In the genomic region with DNA sequence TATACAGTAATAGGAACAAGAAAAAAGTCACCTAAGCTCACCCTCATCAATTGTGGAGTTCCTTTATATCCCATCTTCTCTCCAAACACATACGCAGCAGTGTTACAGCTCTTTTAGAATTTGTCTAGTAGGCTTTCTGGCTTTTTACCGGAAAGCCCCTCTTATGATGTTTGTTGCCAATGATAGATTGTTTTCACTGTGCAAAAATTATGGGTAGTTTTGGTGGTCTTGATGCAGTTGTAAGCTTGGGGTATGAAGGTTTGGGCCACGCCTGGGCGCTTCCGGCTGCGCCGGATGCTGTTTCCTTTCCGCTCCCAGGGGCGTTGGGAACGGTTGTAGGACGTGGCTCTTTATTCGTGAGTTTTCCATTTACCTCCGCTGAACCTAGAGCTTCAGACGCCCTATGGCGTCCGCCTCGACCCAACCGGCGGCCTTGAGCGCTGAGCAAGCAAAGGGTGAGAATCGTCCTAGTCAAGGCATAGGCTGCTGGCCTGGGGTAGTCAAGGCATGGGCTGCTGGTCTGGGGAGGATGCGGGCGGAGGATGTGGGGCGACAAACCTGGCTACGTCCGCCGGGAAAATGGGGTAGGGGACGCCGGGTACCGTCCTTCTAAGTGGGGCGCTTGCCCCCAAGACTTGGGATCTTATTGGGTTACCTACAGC, we compare ENCODE assay signal across 9 cellular contexts. TPM values are rescaled to one million over a fixed set of nuclear protein-coding genes. Genes with fewer than 3 reads are reported as not detected.
DNase-seq lines count a peak whose midpoint lies in the region; ATAC-seq lines count a peak whose summit lies in the region.
"Had no signal": no experiment of that assay in that cellular context is flagged by ENCODE, and none has a peak within 500 bp of the region (broad histone marks: within the 10 kb centered on the region; RNA-seq: fewer than 3 reads in every experiment).

A gene with protein sequence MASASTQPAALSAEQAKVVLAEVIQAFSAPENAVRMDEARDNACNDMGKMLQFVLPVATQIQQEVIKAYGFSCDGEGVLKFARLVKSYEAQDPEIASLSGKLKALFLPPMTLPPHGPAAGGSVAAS (plus strand): TSS at position 304 of the 662 bp plus-strand sequence. CDS start 100 bp downstream, at position 404.
A gene (plus strand): TSS at position 98 of the 662 bp plus-strand sequence.

- H3K4me2 ChIP-seq in BLaER1 treated with 17β-estradiol and CSF1 and Interleukin-3, amounts not matched to agents 10 nM and 100 nM: peak within 1 kb of the TSS; percentile 87 to 100 (median 97)

- peaks cover 5 to 38% (median 30%) of the 10 kb centered on the region in 11 experiments; a peak in 20 of 22 replicates for H3K36me3 ChIP-seq in BLaER1 treated with 17β-estradiol and CSF1 and Interleukin-3, amounts not matched to agents 10 nM and 100 nM

- peak; percentile 89 for DNase-seq in NCI-H460 (ENCODE audit: extremely low read depth, low read depth)
- peak; percentile 67 for DNase-seq in activated CD4-positive, alpha-beta T cell treated with anti-CD3 and anti-CD28 coated beads for 1 hour
- peak; percentile 49 for DNase-seq in dedifferentiated amniotic fluid mesenchymal stem cell (ENCODE audit: extremely low spot score)
- DNase-seq in left lobe of liver (ENCODE audit: low spot score): peak; percentile 84
- peak; percentile 72 for DNase-seq in stimulated activated CD4-positive, alpha-beta T cell treated with anti-CD3 and anti-CD28 coated beads, Interleukin-4, amount 100 ng/mL, for 1 hour

- peak within 1 kb of the TSS; percentile 77 to 98 (median 89) for H3K9ac ChIP-seq in BLaER1 treated with 17β-estradiol and CSF1 and Interleukin-3, amounts not matched to agents 10 nM and 100 nM

- H4K20me1 ChIP-seq in BLaER1 treated with 17β-estradiol and CSF1 and Interleukin-3, amounts not matched to agents 10 nM and 100 nM: no peaks in the 10 kb centered on the region

- H3K9me3 ChIP-seq in BLaER1 treated with 17β-estradiol and CSF1 and Interleukin-3, amounts not matched to agents 10 nM and 100 nM (replicated peaks in 1 of 11): no peaks in the 10 kb centered on the region

- H3K27me3 ChIP-seq in BLaER1 treated with 17β-estradiol and CSF1 and Interleukin-3, amounts not matched to agents 10 nM and 100 nM: no peaks in the 10 kb centered on the region

- ATAC-seq in GM19324 (IDR thresholded peaks at IDR 0.05; ENCODE audit: low FRiP score, unreplicated experiment) (peak; percentile 34), HG03442 (IDR thresholded peaks at IDR 0.05; ENCODE audit: unreplicated experiment) (peak; percentile 24), left lobe of liver (peak; percentile 45)

- H3K4me3 ChIP-seq in BLaER1 treated with 17β-estradiol and CSF1 and Interleukin-3, amounts not matched to agents 10 nM and 100 nM: peak within 1 kb of the TSS; percentile 60 to 79 (median 73)

- peaks cover 50 to 72% (median 61%) of the 10 kb centered on the region in 10 experiments for H3K4me1 ChIP-seq in BLaER1 treated with 17β-estradiol and CSF1 and Interleukin-3, amounts not matched to agents 10 nM and 100 nM

- H3K27ac ChIP-seq in BLaER1 treated with 17β-estradiol and CSF1 and Interleukin-3, amounts not matched to agents 10 nM and 100 nM: peak within 1 kb of the TSS; percentile 86 to 96 (median 93)

RNA-seq across cellular contexts. Expression of the first gene that starts in this region (rescaled TPM):
- 127 and 130 TPM in 2 replicates for total RNA-seq in NCI-H460 (2014; rRNA removed; shearing (Covaris generic))
- 226 and 244 TPM in 2 replicates for polyA plus RNA-seq in NCI-H460 (2014; cell fraction: nucleus; rRNA removed)
- total RNA-seq in left lobe of liver: 86.3 TPM

RNA-seq across cellular contexts. Expression of the second gene that starts in this region (rescaled TPM):
- total RNA-seq in NCI-H460 (2014; rRNA removed; shearing (Covaris generic)): not detected in 2 replicates
- not detected in 2 replicates for polyA plus RNA-seq in NCI-H460 (2014; cell fraction: nucleus; rRNA removed)
- total RNA-seq in left lobe of liver: not detected
- total RNA-seq: T-helper 1 cell treated with Interleukin-12 subunit alpha and Interleukin-12 subunit beta and Interleukin-4 antibody, amounts not matched to agents 30 ng/mL and 1 ng/mL, for 36 hours had no signal

Comparison
In these comparisons a context has a peak if more than half of its experiments do, and no peak if none do; other contexts are left out.
1. Peak in every context shown above with its lines: DNase-seq, ATAC-seq, H3K4me3 ChIP-seq and H3K27ac ChIP-seq.